ENCODE assay signal across 25 cellular contexts in the genomic region with DNA sequence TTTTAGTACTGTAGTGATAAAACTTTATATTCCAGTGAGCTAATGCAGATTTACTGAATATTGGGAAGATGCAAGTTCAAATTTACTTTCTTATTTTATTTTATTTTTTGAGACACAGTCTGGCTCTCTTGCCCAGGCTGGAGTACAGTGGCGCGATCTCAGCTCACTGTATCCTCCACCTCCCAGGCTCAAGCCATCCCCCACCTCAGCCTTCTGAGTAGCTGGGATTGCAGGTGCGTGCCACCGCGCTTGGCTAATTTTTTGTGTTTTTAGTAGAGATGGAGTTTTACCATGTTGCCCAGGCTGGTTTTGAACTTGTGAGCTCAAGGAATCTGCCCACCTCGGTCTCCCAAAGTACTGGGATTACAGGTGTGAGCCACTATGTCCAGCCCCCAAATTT.
"Had no signal": no experiment of that assay in that cellular context is flagged by ENCODE, and none has a peak within 500 bp of the region (broad histone marks: within the 10 kb centered on the region; RNA-seq: fewer than 3 reads in every experiment).

No MANE protein-coding gene starts in this region.

- H3K27ac ChIP-seq: hepatocyte, left ventricle myocardium inferior, ovary, right atrium auricular region, right lobe of liver, testis, thyroid gland, transverse colon, upper lobe of left lung, vagina had no signal

- H3K4me2 ChIP-seq: hepatocyte, smooth muscle cell had no signal

- H3K9me3 ChIP-seq: left ventricle myocardium inferior, ovary, right atrium auricular region, right lobe of liver, testis, thyroid gland, transverse colon, upper lobe of left lung, vagina had no signal

- H3K4me1 ChIP-seq: testis had no signal

- H3K27ac Mint-ChIP-seq: nephron; stimulated activated memory B cell treated with anti-CD40 and anti-IgM and Interleukin-4, amounts not matched to agents 10 μg/mL and 1 μg/mL and 100 μg/mL, for 72 hours had no signal

- H3K27me3 Mint-ChIP-seq: naive thymus-derived CD8-positive, alpha-beta T cell; progenitor cell of endocrine pancreas; stimulated activated memory B cell treated with anti-CD40 and anti-IgM and Interleukin-4, amounts not matched to agents 10 μg/mL and 1 μg/mL and 100 μg/mL, for 72 hours; stimulated activated naive CD8-positive, alpha-beta T cell treated with anti-CD3 and anti-CD28 coated beads, Interleukin-15, amount 100 ng/mL, for 72 hours had no signal

- H3K4me3 Mint-ChIP-seq: naive thymus-derived CD8-positive, alpha-beta T cell; nephron; neural crest cell; stimulated activated memory B cell treated with anti-CD40 and anti-IgM and Interleukin-4, amounts not matched to agents 10 μg/mL and 1 μg/mL and 100 μg/mL, for 72 hours; stimulated activated naive CD8-positive, alpha-beta T cell treated with anti-CD3 and anti-CD28 coated beads, Interleukin-15, amount 100 ng/mL, for 72 hours had no signal

- H3K4me3 ChIP-seq: hepatocyte, left ventricle myocardium inferior, ovary, right atrium auricular region, right lobe of liver, smooth muscle cell, testis, thyroid gland, transverse colon, upper lobe of left lung, vagina had no signal

- ATAC-seq: naive thymus-derived CD8-positive, alpha-beta T cell; stimulated activated memory B cell treated with anti-CD40 and anti-IgM and Interleukin-4, amounts not matched to agents 10 μg/mL and 1 μg/mL and 100 μg/mL, for 72 hours; stimulated activated naive CD8-positive, alpha-beta T cell treated with anti-CD3 and anti-CD28 coated beads, Interleukin-15, amount 100 ng/mL, for 72 hours had no signal

- H3K36me3 ChIP-seq: ovary had no signal

- H3K27me3 ChIP-seq: hepatocyte, ovary, right atrium auricular region, right lobe of liver, testis, thyroid gland, transverse colon, upper lobe of left lung, vagina had no signal

- H2AFZ ChIP-seq: hepatocyte had no signal

- DNase-seq: islet precursor cell; left ventricle myocardium inferior; mesenchymal stem cell; naive thymus-derived CD8-positive, alpha-beta T cell; nucleus accumbens; ovary; right lobe of liver; stimulated activated CD4-positive, alpha-beta T cell treated with anti-CD3 and anti-CD28 coated beads, Interleukin-1b, Interleukin-23, amount 100 ng/mL, for 48 hours; stimulated activated CD4-positive, alpha-beta T cell treated with anti-CD3 and anti-CD28 coated beads, Interleukin-2, amount 100 ng/mL, for 48 hours; stimulated activated CD4-positive, alpha-beta T cell treated with anti-CD3 and anti-CD28 coated beads, Interleukin-4, amount 100 ng/mL, for 4 hours; stimulated activated CD8-positive, alpha-beta memory T cell treated with anti-CD3 and anti-CD28 coated beads, Interleukin-4, amount 100 ng/mL, for 48 hours; stimulated activated naive CD4-positive, alpha-beta T cell treated with Interleukin-2 at 50 U/mL for 16 hours; stimulated activated naive CD8-positive, alpha-beta T cell treated with anti-CD3 and anti-CD28 coated beads, Interleukin-15, amount 100 ng/mL, for 72 hours; testis; thyroid gland; transverse colon; upper lobe of left lung had no signal

- H3K9me3 Mint-ChIP-seq: naive thymus-derived CD8-positive, alpha-beta T cell; nephron; neural crest cell; stimulated activated memory B cell treated with anti-CD40 and anti-IgM and Interleukin-4, amounts not matched to agents 10 μg/mL and 1 μg/mL and 100 μg/mL, for 72 hours; stimulated activated naive CD8-positive, alpha-beta T cell treated with anti-CD3 and anti-CD28 coated beads, Interleukin-15, amount 100 ng/mL, for 72 hours had no signal
